In the genomic region with DNA sequence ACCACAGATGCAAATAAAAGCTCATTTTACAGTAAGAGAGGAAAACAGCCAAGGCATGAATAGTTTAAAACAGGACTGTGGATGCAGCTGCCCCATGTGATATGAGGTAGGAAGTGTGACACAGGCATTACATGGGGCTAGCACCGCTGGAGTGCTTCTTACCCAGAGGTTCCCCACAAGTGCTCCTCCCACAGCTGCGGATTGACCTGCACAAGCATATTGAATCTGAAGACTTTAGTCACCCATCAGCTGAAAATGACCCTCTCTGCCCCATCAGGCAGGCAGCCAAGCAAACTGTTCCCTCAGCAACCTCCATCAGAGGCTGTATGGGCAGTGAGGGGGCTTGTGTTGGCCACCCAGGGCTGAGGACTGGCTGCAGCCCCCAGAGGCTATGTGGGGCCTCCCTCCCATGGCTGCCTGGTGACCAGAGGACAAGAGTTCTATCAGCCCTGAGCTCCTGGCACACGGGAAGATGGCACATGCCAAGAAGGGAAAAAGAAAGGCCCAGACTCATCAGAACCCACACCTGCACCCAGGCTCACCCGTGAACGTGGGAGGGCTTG, we compare ENCODE assay signal across 24 cellular contexts.
DNase-seq lines count a peak whose midpoint lies in the region; ATAC-seq and TF ChIP-seq lines count a peak whose summit lies in the region.
"Had no signal": no experiment of that assay in that cellular context is flagged by ENCODE, and none has a peak within 500 bp of the region (broad histone marks: within the 10 kb centered on the region; RNA-seq: fewer than 3 reads in every experiment).

No MANE protein-coding gene starts in this region.

- peaks cover 0 to 29% (median 5%) of the 10 kb centered on the region in 7 donors for H3K27me3 ChIP-seq in heart right ventricle
- no peaks in the 10 kb centered on the region for H3K27me3 ChIP-seq in trophoblast cell (ENCODE audit: insufficient read depth, low read length)
- H3K27me3 ChIP-seq in Karpas-422 (ENCODE audit: low read length): no peaks in the 10 kb centered on the region
- H3K27me3 ChIP-seq: BE2C had no signal

- no peak for TF ChIP-seq CTCF in heart right ventricle (IDR thresholded peaks at IDR 0.05)
- no peak for TF ChIP-seq CTCF in GM20000 (IDR thresholded peaks at IDR 0.05; ENCODE audit: extremely low read depth, missing control alignments)

- H3K23ac ChIP-seq in trophoblast cell (ENCODE audit: low read length): no peak overlapping the region

- H4K8ac ChIP-seq in trophoblast cell (ENCODE audit: low read depth, low read length): no peak overlapping the region

- DNase-seq in cardiac septum (ENCODE audit: low spot score) (peak; percentile 35), heart right ventricle (no peak), islet precursor cell (peak; percentile 26), trophoblast cell (no peak), T1000 (lab: John Stamatoyannopoulos, UW) (no peak), GM20000 (ENCODE audit: low spot score) (no peak), Karpas-422 (no peak)
- no peak for DNase-seq in activated CD4-positive, alpha-beta T cell treated with anti-CD3 and anti-CD28 coated beads, Interleukin-2, amount 50 U/mL, for 4 hours
- DNase-seq: BE2C; Caco-2; CD4-positive, alpha-beta T cell; DMS 273 treated with DMSO at 0.1 percent for 48 hours; DMS79 treated with DMSO at 0.1 percent for 48 hours; GM23248; KG1; NCI-H1092 treated with DMSO at 0.1 percent for 48 hours; NCI-H1436 treated with DMSO at 0.1 percent for 48 hours; NCI-H1930; NCI-H345; NCI-H524; NCI-H82; OCI-M1; Right ventricle myocardium superior had no signal

- no peak overlapping the region for H3K27ac ChIP-seq in heart right ventricle
- no peak overlapping the region for H3K27ac ChIP-seq in trophoblast cell (ENCODE audit: low read depth, low read length)
- H3K27ac ChIP-seq in Karpas-422 (ENCODE audit: low read length): no peak overlapping the region
- H3K27ac ChIP-seq: GM23248 had no signal

- no peak overlapping the region for H3K9ac ChIP-seq in trophoblast cell (ENCODE audit: low read length)
- H3K9ac ChIP-seq in Karpas-422 (ENCODE audit: low read length): no peak overlapping the region
- H3K9ac ChIP-seq: GM23248 had no signal

- no peak overlapping the region for H2AK5ac ChIP-seq in trophoblast cell (ENCODE audit: low read length)

- no peak overlapping the region for H2BK120ac ChIP-seq in trophoblast cell (ENCODE audit: insufficient read depth, low read length, poor library complexity)

- H4K12ac ChIP-seq in trophoblast cell (ENCODE audit: low read depth, low read length): no peak overlapping the region

- no peak overlapping the region for H4K91ac ChIP-seq in trophoblast cell (ENCODE audit: low read depth, low read length)

- H2AFZ ChIP-seq in trophoblast cell (ENCODE audit: insufficient read depth, low read length, poor library complexity): no peak overlapping the region
- no peak overlapping the region for H2AFZ ChIP-seq in Karpas-422 (ENCODE audit: low read length)
- H2AFZ ChIP-seq: GM23248 had no signal

- 77 to 83% methylated on average over 5 of the region's 5 CpGs for WGBS in heart right ventricle, 2 donors
- WGBS in trophoblast cell (ENCODE audit: extremely low coverage, insufficient coverage, insufficient read length): no CpG with 5 or more reads among the region's 5 CpGs

- no peaks in the 10 kb centered on the region for H3K9me3 ChIP-seq in heart right ventricle
- H3K9me3 ChIP-seq in trophoblast cell (ENCODE audit: insufficient read depth, low read depth, low read length): no peaks in the 10 kb centered on the region
- no peaks in the 10 kb centered on the region for H3K9me3 ChIP-seq in Karpas-422 (ENCODE audit: low read length)
- H3K9me3 ChIP-seq: BE2C, Caco-2, HAP-1 had no signal

- H3K4me3 ChIP-seq in heart right ventricle: no peak overlapping the region
- H3K4me3 ChIP-seq in trophoblast cell (ENCODE audit: low read depth, low read length): no peak overlapping the region
- no peak overlapping the region for H3K4me3 ChIP-seq in Karpas-422 (ENCODE audit: low read length)
- H3K4me3 ChIP-seq: GM23248, HAP-1 had no signal

- intact Hi-C loops in cardiac septum (cut with DNase I) (no loop called here), heart right ventricle (cut with DNase I) (no loop called here)

- no peak for ATAC-seq in heart right ventricle

- no peak overlapping the region for H3K14ac ChIP-seq in trophoblast cell (ENCODE audit: low read length)

- no peak overlapping the region for H3K4ac ChIP-seq in trophoblast cell (ENCODE audit: low read depth, low read length)

- H3K4me1 ChIP-seq in heart right ventricle: no peaks in the 10 kb centered on the region
- peaks cover 0 to 2% of the 10 kb centered on the region in 2 experiments for H3K4me1 ChIP-seq in trophoblast cell (ENCODE audit: control insufficient read depth in 1 of 2, insufficient read depth in 2 of 2, low read length in 2 of 2)
- no peaks in the 10 kb centered on the region for H3K4me1 ChIP-seq in Karpas-422 (ENCODE audit: low read length)
- H3K4me1 ChIP-seq: BE2C, Caco-2, HAP-1 had no signal

- H3K4me2 ChIP-seq in trophoblast cell (ENCODE audit: low read length): no peak overlapping the region
- no peak overlapping the region for H3K4me2 ChIP-seq in Karpas-422 (ENCODE audit: low read depth, low read length, poor library complexity, severe bottlenecking)

- H4K20me1 ChIP-seq in Karpas-422 (ENCODE audit: insufficient read depth, low read depth, low read length): no peaks in the 10 kb centered on the region

- H3K79me1 ChIP-seq in trophoblast cell (ENCODE audit: low read length): peaks cover 2% of the 10 kb centered on the region

- no peak overlapping the region for H2BK12ac ChIP-seq in trophoblast cell (ENCODE audit: low read length)

- no peak overlapping the region for H2BK5ac ChIP-seq in trophoblast cell (ENCODE audit: low read depth, low read length, poor library complexity)

- peak overlapping the region; percentile 33 for H3K18ac ChIP-seq in trophoblast cell (ENCODE audit: low read length)

- no peaks in the 10 kb centered on the region for H3K36me3 ChIP-seq in heart right ventricle
- peaks cover 0 to under 1% of the 10 kb centered on the region in 2 experiments for H3K36me3 ChIP-seq in trophoblast cell (ENCODE audit: control insufficient read depth in 1 of 2, insufficient read depth in 2 of 2, low read length in 2 of 2)
- H3K36me3 ChIP-seq in Karpas-422 (ENCODE audit: insufficient read depth, low read length): no peaks in the 10 kb centered on the region
- H3K36me3 ChIP-seq: BE2C, HAP-1 had no signal

- no peaks in the 10 kb centered on the region for H3K9me2 ChIP-seq in Karpas-422 (replicated peaks; ENCODE audit: insufficient read depth, low read length)

- H3K79me2 ChIP-seq in trophoblast cell (ENCODE audit: control insufficient read depth, insufficient read depth, low read length, poor library complexity) (no peaks in the 10 kb centered on the region), Karpas-422 (ENCODE audit: low read length) (no peaks in the 10 kb centered on the region)

Comparison
In these comparisons a context has a peak if more than half of its experiments do, and no peak if none do; other contexts are left out.
1. DNase-seq: peak in cardiac septum (single experiment) and islet precursor cell (single experiment); none in heart right ventricle (0 of 2), trophoblast cell (0 of 2), T1000 (single experiment), GM20000 (single experiment), Karpas-422 (single experiment) and activated CD4-positive, alpha-beta T cell treated with anti-CD3 and anti-CD28 coated beads, Interleukin-2, amount 50 U/mL, for 4 hours (0 of 2).